ENCODE assay signal across 18 cellular contexts in genomic region chr18:53441761-53442414, GRCh38.
"Had no signal": no experiment of that assay in that cellular context is flagged by ENCODE, and none has a peak within 500 bp of the region (broad histone marks: within the 10 kb centered on the region; RNA-seq: fewer than 3 reads in every experiment).

No MANE protein-coding gene starts in this region.

- H3K27ac ChIP-seq: gastrocnemius medialis, skin epidermis, suprapubic skin, transverse colon, uterus had no signal

- ATAC-seq: activated CD4-positive, alpha-beta T cell treated with anti-CD3 and anti-CD28 coated beads for 36 hours; activated T-helper 17 cell treated with anti-CD3 and anti-CD28 coated beads, Interleukin-2, amount 50 U/mL, for 72 hours; gastrocnemius medialis; mucosa of descending colon; stimulated activated naive CD8-positive, alpha-beta T cell treated with anti-CD3 and anti-CD28 coated beads, Interleukin-15, Interleukin-2, amounts not matched to agents 100 U/mL and 50 U/mL, for 24 hours; WTC11 had no signal

- H3K4me1 ChIP-seq: gastrocnemius medialis, suprapubic skin, transverse colon, uterus had no signal

- H3K27me3 ChIP-seq: gastrocnemius medialis, suprapubic skin, transverse colon, uterus had no signal

- H3K9me3 ChIP-seq: gastrocnemius medialis, mucosa of descending colon, suprapubic skin, transverse colon, uterus had no signal

- DNase-seq: activated CD4-positive, alpha-beta memory T cell treated with anti-CD3 and anti-CD28 coated beads for 36 hours; activated CD4-positive, alpha-beta T cell treated with anti-CD3 and anti-CD28 coated beads for 36 hours; activated naive CD4-positive, alpha-beta T cell; activated naive CD8-positive, alpha-beta T cell treated with anti-CD3 and anti-CD28 coated beads, Interleukin-2, amount 10 ng/mL, durations not matched to agents 7 days and 5 days; activated T-cell treated with anti-CD3 and anti-CD28 coated beads for 4 hours; central memory CD4-positive, alpha-beta T cell; erythroblast; gastrocnemius medialis; mesenchymal stem cell; mucosa of descending colon; naive B cell; stimulated activated naive CD8-positive, alpha-beta T cell treated with anti-CD3 and anti-CD28 coated beads, Interleukin-15, Interleukin-2, amounts not matched to agents 100 U/mL and 50 U/mL, for 24 hours; transverse colon; uterus had no signal

- H3K4me3 ChIP-seq: gastrocnemius medialis, mucosa of descending colon, skin epidermis, suprapubic skin, transverse colon, uterus had no signal

- H3K36me3 ChIP-seq: gastrocnemius medialis, suprapubic skin, transverse colon, uterus had no signal
